8 cellular contexts compared by ENCODE assay signal in genomic region chr9:129110740-129111142, GRCh38. TPM values are rescaled to one million over a fixed set of nuclear protein-coding genes. Genes with fewer than 3 reads are reported as not detected.
DNase-seq lines count a peak whose midpoint lies in the region; ATAC-seq and TF ChIP-seq lines count a peak whose summit lies in the region.

Gene CRAT, minus strand, starts transcription at chr9:129110793. Its CDS starts 284 bp downstream, at chr9:129110509.

- intact Hi-C loops in spleen (cut with DNase I; ENCODE audit: low total_unique reads): no loop called here

- TF ChIP-seq POLR2A in spleen (IDR thresholded peaks at IDR 0.05): peak; percentile 25 to 89 (median 83)

- TF ChIP-seq CTCF in spleen (IDR thresholded peaks at IDR 0.05 in 8 of 11, conservative IDR thresholded peaks at IDR 0.05 in 3 of 11): peak in 1 of 11 experiments; percentile 9

- peak; percentile 100 for DNase-seq in AG08396 (ENCODE audit: low spot score)
- DNase-seq in NCI-H345 treated with DMSO at 0.1 percent for 48 hours (lab: John Stamatoyannopoulos, UW; ENCODE audit: unreplicated experiment): peak; percentile 80
- DNase-seq in activated CD4-positive, CD25-positive, alpha-beta regulatory T cell treated with anti-CD3 and anti-CD28 coated beads, Interleukin-2, amount 50 U/mL, for 16 hours (ENCODE audit: low read depth, low spot score): peak; percentile 89
- DNase-seq in central memory CD4-positive, alpha-beta T cell: peak; percentile 89
- peak; percentile 93 for DNase-seq in iris pigment epithelial cell (ENCODE audit: low read depth)
- DNase-seq in spleen: peak; percentile 99

- H3K27ac ChIP-seq in spleen: peak within 1 kb of the TSS; percentile 80 to 97 (median 92)

- no peaks in the 10 kb centered on the region for H3K9me3 ChIP-seq in spleen

- peak within 1 kb of the TSS; percentile 63 to 97 (median 88) for H3K4me3 ChIP-seq in spleen

- no peaks in the 10 kb centered on the region for H3K27me3 ChIP-seq in spleen (replicated peaks in 1 of 7)

- peak; percentile 77 for ATAC-seq in GM19023 (IDR thresholded peaks at IDR 0.05; ENCODE audit: unreplicated experiment)
- ATAC-seq in HG03175 (IDR thresholded peaks at IDR 0.05; ENCODE audit: unreplicated experiment): peak; percentile 75

- peaks cover 0 to 27% (median 0%) of the 10 kb centered on the region in 6 donors for H3K36me3 ChIP-seq in spleen

- 0 to 1% (median 0%) methylated on average over 5 to 28 of the region's 28 CpGs for WGBS in spleen, 5 donors

- peaks cover 13 to 65% (median 50%) of the 10 kb centered on the region in 6 donors for H3K4me1 ChIP-seq in spleen

RNA-seq across cellular contexts. Expression of gene CRAT, which starts in this region (rescaled TPM):
- 10 to 100 TPM; 14.9 to 32.3 (median 23.9) TPM for total RNA-seq in spleen
- 10 to 100 TPM in 1 of 3 donors, 1 to 10 TPM in 2; 5.7 to 11.8 (median 7.1) TPM for polyA plus RNA-seq in spleen

Comparison
In these comparisons a context has a peak if more than half of its experiments do, and no peak if none do; other contexts are left out.
1. Peak in every context shown above with its lines: DNase-seq, ATAC-seq, H3K4me3 ChIP-seq and H3K27ac ChIP-seq.